Comparison of ENCODE assay signal across 22 cellular contexts in the genomic region with DNA sequence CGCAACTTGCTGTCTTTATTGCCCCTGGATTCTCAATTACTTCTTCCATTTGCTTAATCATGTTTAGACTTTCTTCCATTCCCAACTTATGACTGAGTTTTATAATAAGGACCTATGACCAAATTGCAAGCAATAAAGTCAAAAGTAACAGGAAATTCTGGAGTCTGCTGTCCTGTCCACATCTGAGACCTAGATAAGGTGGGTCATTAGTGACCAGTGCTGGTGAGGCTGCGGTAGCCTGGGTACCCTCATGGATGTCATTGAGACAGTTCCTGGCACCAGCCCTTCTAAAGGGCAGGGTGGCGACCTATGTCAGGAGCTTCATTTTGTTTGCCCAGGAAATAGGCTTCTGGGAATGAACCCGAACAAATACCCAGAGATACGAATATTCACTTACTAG. TPM values are rescaled to one million over a fixed set of nuclear protein-coding genes. Genes with fewer than 3 reads are reported as not detected.
DNase-seq lines count a peak whose midpoint lies in the region; ATAC-seq, FAIRE-seq and TF ChIP-seq lines count a peak whose summit lies in the region.
"Had no signal": no experiment of that assay in that cellular context is flagged by ENCODE, and none has a peak within 500 bp of the region (broad histone marks: within the 10 kb centered on the region; RNA-seq: fewer than 3 reads in every experiment).

No MANE protein-coding gene starts in this region.

- peak; percentile 9 for DNase-seq in activated effector memory CD4-positive, alpha-beta T cell treated with anti-CD3 and anti-CD28 coated beads, Interleukin-2, amount 50 U/mL, for 16 hours
- DNase-seq in activated effector memory CD4-positive, alpha-beta T cell treated with Interleukin-2 at 50 U/mL for 16 hours, result no peak
- no peak for DNase-seq in mucosa of descending colon
- peak; percentile 44 for DNase-seq in small intestine
- DNase-seq in stimulated activated CD4-positive, alpha-beta T cell treated with anti-CD3 and anti-CD28 coated beads, Interleukin-4, amount 100 ng/mL, for 24 hours, result no peak
- no peak for DNase-seq in Kasumi-1 (lab: John Stamatoyannopoulos, UW)
- DNase-seq: CD4-positive, CD25-positive, alpha-beta regulatory T cell; CD8-positive, alpha-beta T cell; DMS 273 treated with DMSO at 0.1 percent for 48 hours; DMS79; EL; GDM1; H9 had no signal

- no peaks in the 10 kb centered on the region for H3K27me3 ChIP-seq in small intestine (ENCODE audit: control insufficient read depth in 2 of 2, insufficient read depth in 2 of 2, low read length in 2 of 2)
- H3K27me3 ChIP-seq: BLaER1 had no signal

- FAIRE-seq in small intestine (lab: Jason Lieb, UNC), result no peak
- FAIRE-seq: A204.1, D721Med, GM12878 had no signal

- intact Hi-C loops in mucosa of descending colon (cut with DNase I, micrococcal nuclease), result no loop called here

- ATAC-seq in mucosa of descending colon (peak; percentile 92), HG03097 (IDR thresholded peaks at IDR 0.05; ENCODE audit: low FRiP score, unreplicated experiment) (no peak)
- ATAC-seq: CD8-positive, alpha-beta T cell; GM12878; GM23338; HCT116 had no signal

- H3K9me3 ChIP-seq in mucosa of descending colon (no peaks in the 10 kb centered on the region), small intestine (ENCODE audit: control insufficient read depth, low read depth) (no peaks in the 10 kb centered on the region)
- H3K9me3 ChIP-seq: BLaER1 had no signal

- no peaks in the 10 kb centered on the region for H3K4me1 ChIP-seq in mucosa of descending colon (ENCODE audit: low read depth)
- no peaks in the 10 kb centered on the region for H3K4me1 ChIP-seq in small intestine (ENCODE audit: control insufficient read depth in 2 of 2, insufficient read depth in 1 of 2, low read depth in 1 of 2, low read length in 1 of 2)
- H3K4me1 ChIP-seq: BLaER1 had no signal

- TF ChIP-seq CTCF in mucosa of descending colon (IDR thresholded peaks at IDR 0.05), result no peak

- H3K4me3 ChIP-seq in mucosa of descending colon, result no peak overlapping the region
- H3K4me3 ChIP-seq in small intestine (ENCODE audit: low read depth in 1 of 2, low read length in 2 of 2), result no peak overlapping the region
- H3K4me3 ChIP-seq: BLaER1, GM12878, GM23338 had no signal

- H3K27ac ChIP-seq in small intestine (ENCODE audit: low read depth in 1 of 2, low read length in 1 of 2), result no peak overlapping the region
- H3K27ac ChIP-seq: 22Rv1, BLaER1, C4-2B had no signal

- H3K36me3 ChIP-seq in mucosa of descending colon (ENCODE audit: low read depth) (no peaks in the 10 kb centered on the region), small intestine (ENCODE audit: control insufficient read depth in 2 of 2, insufficient read depth in 2 of 2, low read length in 2 of 2) (no peaks in the 10 kb centered on the region)
- H3K36me3 ChIP-seq: BLaER1 had no signal

- WGBS in small intestine, 3 donors, result 59 to 82% (median 80%) methylated on average over 5 of the region's 5 CpGs

RNA-seq across cellular contexts. Expression of a gene that starts 30.6 kb away (rescaled TPM):
- 10 to 100 TPM; 77.8 to 85.1 (median 82.0) TPM for total RNA-seq in mucosa of descending colon
- polyA plus RNA-seq in small intestine, result 10 to 100 TPM; 24.2 to 38.7 (median 25.7) TPM

Comparison
In these comparisons a context has a peak if more than half of its experiments do, and no peak if none do; other contexts are left out.
1. DNase-seq: peak in activated effector memory CD4-positive, alpha-beta T cell treated with anti-CD3 and anti-CD28 coated beads, Interleukin-2, amount 50 U/mL, for 16 hours (single experiment) and small intestine (single experiment); none in activated effector memory CD4-positive, alpha-beta T cell treated with Interleukin-2 at 50 U/mL for 16 hours (single experiment), mucosa of descending colon (0 of 3), stimulated activated CD4-positive, alpha-beta T cell treated with anti-CD3 and anti-CD28 coated beads, Interleukin-4, amount 100 ng/mL, for 24 hours (single experiment) and Kasumi-1 (0 of 2).